ENCODE assay signal across 1 cellular context in genomic region chr12:121793836-121794531, GRCh38.
TF ChIP-seq lines count a peak whose summit lies in the region.

No MANE protein-coding gene starts in this region.

TF ChIP-seq in A549, 52 proteins besides CTCF, POLR2A, EP300 and RAD21 (continued from another document):
- TF ChIP-seq BCL3 (IDR thresholded peaks at IDR 0.05) = peak; percentile 6; the same call in 1 of the 3 replicates
- TF ChIP-seq GATA3 (IDR thresholded peaks at IDR 0.05; ENCODE audit: borderline replicate concordance) = no peak; the same call in 1 of the 2 replicates
- TF ChIP-seq JUNB (IDR thresholded peaks at IDR 0.05) = no peak
- no peak for TF ChIP-seq MAFK (IDR thresholded peaks at IDR 0.05; ENCODE audit: partially characterized antibody)
- TF ChIP-seq CHD4 (IDR thresholded peaks at IDR 0.05; ENCODE audit: borderline replicate concordance) = peak; percentile 72; the same call in 1 of the 2 replicates
- 0 out of 2 replicates have a peak, but pooled peaks have one; percentile 31 for TF ChIP-seq MAZ (IDR thresholded peaks at IDR 0.05; ENCODE audit: borderline replicate concordance, low read depth, low read length)
- TF ChIP-seq BHLHE40 (IDR thresholded peaks at IDR 0.05; ENCODE audit: low read depth, low read length) = peak; percentile 28; the same call in 1 of the 2 replicates
- TF ChIP-seq NPAS2 (CRISPR knock-in tag; IDR thresholded peaks at IDR 0.05; ENCODE audit: borderline replicate concordance) = 0 out of 2 replicates have a peak, but pooled peaks have one; percentile 25
- peak; percentile 79; the same call in 1 of the 2 replicates for TF ChIP-seq HOXB5 (CRISPR knock-in tag; IDR thresholded peaks at IDR 0.05)
- peak; percentile 66 for TF ChIP-seq MYC (IDR thresholded peaks at IDR 0.05; ENCODE audit: borderline replicate concordance, low read length)
- TF ChIP-seq TP53 (CRISPR knock-in tag; IDR thresholded peaks at IDR 0.05) = peak; percentile 60; the same call in 1 of the 2 replicates
- no peak for TF ChIP-seq HDAC2 (IDR thresholded peaks at IDR 0.05)
- TF ChIP-seq ELK1 (IDR thresholded peaks at IDR 0.05; ENCODE audit: low read depth, low read length) = 0 out of 2 replicates have a peak, but pooled peaks have one; percentile 0
- TF ChIP-seq PBX3 (IDR thresholded peaks at IDR 0.05) = peak; percentile 65; the same call in 1 of the 2 replicates
- no peak for TF ChIP-seq RCOR1 (IDR thresholded peaks at IDR 0.05; ENCODE audit: low read depth, low read length)
TF ChIP-seq in A549: peak in this region for 18.
